ENCODE assay signal across 8 cellular contexts in genomic region chr15:68553994-68554715, GRCh38. TPM values are rescaled to one million over a fixed set of nuclear protein-coding genes. Genes with fewer than 3 reads are reported as not detected.
DNase-seq lines count a peak whose midpoint lies in the region; ATAC-seq, FAIRE-seq and TF ChIP-seq lines count a peak whose summit lies in the region.

No MANE protein-coding gene starts in this region.

- no peaks in the 10 kb centered on the region for H3K27me3 ChIP-seq in right lobe of liver

- H3K36me3 Mint-ChIP-seq in central memory CD8-positive, alpha-beta T cell (ENCODE audit: insufficient read depth): no peaks in the 10 kb centered on the region

- POLR2A ChIA-PET in A549 (lab: Yijun Ruan, JAX): interaction anchor here (1.7 kb wide), 1 partner anchor 120 kb away, joined by 4 read pairs; no protein-coding TSS in a partner anchor

- H3K4me3 ChIP-seq in A549 (no peak overlapping the region), right lobe of liver (no peak overlapping the region)

- peak; percentile 49 to 80; a peak in 3 of 6 replicates for ATAC-seq in A549
- no peak for ATAC-seq in central memory CD8-positive, alpha-beta T cell (replicated peaks; ENCODE audit: extremely low read depth, poor library complexity, severe bottlenecking)
- ATAC-seq in right lobe of liver: peak; percentile 15 to 64 (median 56)
- ATAC-seq in GM21526 (IDR thresholded peaks at IDR 0.05; ENCODE audit: low FRiP score, unreplicated experiment): no peak

- H3K9me3 ChIP-seq in A549: no peaks in the 10 kb centered on the region
- H3K9me3 ChIP-seq in right lobe of liver: no peaks in the 10 kb centered on the region

- H3K4me2 ChIP-seq in A549: no peak overlapping the region

- TF ChIP-seq POLR2A in A549 (IDR thresholded peaks at IDR 0.05; ENCODE audit: low read length) (no peak), right lobe of liver (IDR thresholded peaks at IDR 0.05) (no peak)

- H3K9me3 Mint-ChIP-seq in central memory CD8-positive, alpha-beta T cell: no peaks in the 10 kb centered on the region

- H3K27ac Mint-ChIP-seq in central memory CD8-positive, alpha-beta T cell (ENCODE audit: low read depth): no peak overlapping the region

- TF ChIP-seq EP300 in A549 (IDR thresholded peaks at IDR 0.05): no peak

- in situ Hi-C loops in GM13976 (cut with MboI; ENCODE audit: low sequenced_read_pairs, unreplicated experiment): loop anchor here (10.0 kb wide), 2 partner anchors 121 to 321 kb away; no protein-coding TSS in a partner anchor

- H3K4me1 Mint-ChIP-seq in central memory CD8-positive, alpha-beta T cell: peaks cover 7% of the 10 kb centered on the region

- intact Hi-C loops in right lobe of liver (cut with DNase I): no loop called here

- no peak for FAIRE-seq in A549 (lab: Jason Lieb, UNC)

- peaks cover 82% of the 10 kb centered on the region for H3K27me3 Mint-ChIP-seq in central memory CD8-positive, alpha-beta T cell

- CTCF ChIA-PET in A549 (lab: Yijun Ruan, JAX): interaction anchor here (0.6 to 26.0 kb wide), 58 partner anchors 8 to 477 kb away, joined by 3 to 452 read pairs (median 4); partner anchors contain the start of gene CORO2B

- H3K27ac ChIP-seq in A549 (peak overlapping the region; percentile 50 to 64; a peak in 5 of 6 replicates), right lobe of liver (no peak overlapping the region)

- H3K4me1 ChIP-seq in A549: peaks cover 22% of the 10 kb centered on the region
- H3K4me1 ChIP-seq in right lobe of liver: peaks cover 0 to 2% (median 0%) of the 10 kb centered on the region in 4 donors

- H3K4me3 Mint-ChIP-seq in central memory CD8-positive, alpha-beta T cell: no peak overlapping the region

- 33% methylated on average over 10 of the region's 10 CpGs for WGBS in A549 (ENCODE audit: missing lambda C conversion rate)
- WGBS in right lobe of liver (ENCODE audit: insufficient coverage, low coverage, low lambda C conversion rate, missing lambda C conversion rate): 6% methylated on average over 2 of the region's 10 CpGs

- DNase-seq in A549 (ENCODE audit: low read depth in 1 of 2, low spot score in 1 of 2): peak; percentile 71 to 76
- DNase-seq in GM13976 (ENCODE audit: low spot score): peak; percentile 69
- peak; percentile 61 for DNase-seq in NCI-H226
- peak; percentile 57 to 61 for DNase-seq in activated CD4-positive, alpha-beta T cell treated with anti-CD3 and anti-CD28 coated beads for 24 hours (ENCODE audit: low read depth in 2 of 2)
- DNase-seq in central memory CD8-positive, alpha-beta T cell (ENCODE audit: low spot score in 2 of 2): peak; percentile 31 to 49
- DNase-seq in right lobe of liver: peak in 2 of 3 donors; percentile 43 to 69
- DNase-seq in stimulated activated CD8-positive, alpha-beta memory T cell treated with anti-CD3 and anti-CD28 coated beads, Interleukin-15, amount 100 ng/mL, for 1 hour (ENCODE audit: low read depth): peak; percentile 34

- TF ChIP-seq RAD21 in A549 (conservative IDR thresholded peaks at IDR 0.05 in 1 of 2, IDR thresholded peaks at IDR 0.05 in 1 of 2): peak; percentile 80 to 88

- H3K36me3 ChIP-seq in right lobe of liver: no peaks in the 10 kb centered on the region

- TF ChIP-seq CTCF in A549 (IDR thresholded peaks at IDR 0.05): peak; percentile 92
- TF ChIP-seq CTCF in GM13976 (IDR thresholded peaks at IDR 0.05; ENCODE audit: borderline replicate concordance, control extremely low read depth, extremely low read depth, insufficient read depth, missing control alignments): peak; percentile 67
- peak; percentile 57 to 78 (median 72) for TF ChIP-seq CTCF in right lobe of liver (IDR thresholded peaks at IDR 0.05)

TF ChIP-seq in A549, 52 proteins besides CTCF, POLR2A, EP300 and RAD21:
- TF ChIP-seq CHD2 (IDR thresholded peaks at IDR 0.05; ENCODE audit: low read length, partially characterized antibody) (no peak), RFX5 (IDR thresholded peaks at IDR 0.05) (no peak), ZNF302 (CRISPR knock-in tag; IDR thresholded peaks at IDR 0.05) (no peak), HMGXB4 (CRISPR knock-in tag; IDR thresholded peaks at IDR 0.05; ENCODE audit: borderline replicate concordance) (no peak), SMC3 (IDR thresholded peaks at IDR 0.05) (peak; percentile 78), ZC3H11A (IDR thresholded peaks at IDR 0.05) (no peak), HES2 (IDR thresholded peaks at IDR 0.05) (no peak)

RNA-seq across cellular contexts. Expression of gene CORO2B, which starts 24.6 kb away (rescaled TPM):
- polyA plus RNA-seq in A549 (2011; rRNA removed) (2.0 and 2.4 TPM in 2 replicates), A549 (2017; fragmentation: RNase III; extraction: RNeasy Plus Mini Kit Qiagen cat#74134 plus additional on column Dnase treatment) (1.8 to 2.4 TPM (median 2.3 TPM) in 3 replicates)
- 1.3 and 1.7 TPM in 2 replicates for polyA plus RNA-seq in A549 (2012; cell fraction: cytosol; rRNA removed)
- polyA plus RNA-seq in A549 (2012; cell fraction: nucleus; rRNA removed): 1.5 and 1.8 TPM in 2 replicates
- polyA minus RNA-seq in A549 (2011; rRNA and poly(A)+ RNA removed): 1.9 and 2.6 TPM in 2 replicates
- total RNA-seq in right lobe of liver: under 1 TPM; 0.18 to 0.68 (median 0.41) TPM

Comparison
In these comparisons a context has a peak if more than half of its experiments do, and no peak if none do; other contexts are left out.
1. ATAC-seq: peak in A549 (2 of 2) and right lobe of liver (4 of 4); none in central memory CD8-positive, alpha-beta T cell (single experiment) and GM21526 (single experiment).
2. H3K27ac ChIP-seq: peak in A549 (2 of 2); none in right lobe of liver (0 of 3).
3. Peak in every context shown above with its lines, with median percentiles within 50 percentile points of each other: DNase-seq and CTCF ChIP-seq.